Comparison of ENCODE assay signal across 8 cellular contexts in the genomic region with DNA sequence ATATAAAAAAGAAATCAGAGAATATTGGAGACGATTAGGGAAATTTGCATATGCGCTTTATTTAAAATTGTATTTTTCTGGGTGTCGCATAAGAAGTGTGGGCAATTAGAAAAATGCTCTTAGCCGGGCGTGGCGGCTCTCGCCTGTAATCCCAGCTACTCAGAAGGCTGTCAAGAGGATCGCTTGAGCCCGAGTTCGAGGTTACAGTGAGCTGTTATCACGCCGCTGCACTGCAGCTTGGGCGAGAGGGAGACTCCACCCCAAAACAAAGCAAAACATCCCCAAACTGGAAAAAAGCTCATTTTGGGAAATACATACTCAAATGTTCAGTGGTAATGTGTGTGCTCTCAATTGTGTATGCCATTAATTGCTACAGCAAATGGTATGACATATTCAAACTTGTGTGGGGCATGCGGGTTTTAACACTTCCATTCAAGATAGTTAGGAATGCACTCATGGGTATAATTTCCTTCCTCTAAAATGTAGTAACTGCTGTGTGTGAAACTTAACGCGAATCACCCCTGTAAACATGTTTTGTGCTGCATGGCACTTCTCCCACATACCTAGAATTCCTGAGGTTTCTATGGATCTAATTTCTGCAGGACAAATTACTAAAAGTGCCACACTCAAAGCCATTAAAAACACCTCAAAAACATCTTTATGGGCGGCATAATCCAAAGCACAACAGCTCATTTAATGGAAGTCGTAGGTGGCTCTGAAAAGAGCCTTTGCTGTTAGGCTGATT. TPM values are rescaled to one million over a fixed set of nuclear protein-coding genes. Genes with fewer than 3 reads are reported as not detected.
DNase-seq lines count a peak whose midpoint lies in the region; ATAC-seq and TF ChIP-seq lines count a peak whose summit lies in the region.

No MANE protein-coding gene starts in this region.

- H3K27me3 ChIP-seq in fibroblast of lung (ENCODE audit: control insufficient read depth, insufficient read depth, low read length) = no peaks in the 10 kb centered on the region
- no peaks in the 10 kb centered on the region for H3K27me3 ChIP-seq in neural progenitor cell

- H3K9me3 Mint-ChIP-seq in activated CD4-positive, alpha-beta T cell treated with anti-CD3 and anti-CD28 coated beads, Interleukin-2, amount 10 ng/mL, durations not matched to agents 7 days and 5 days = no peaks in the 10 kb centered on the region
- no peaks in the 10 kb centered on the region for H3K9me3 Mint-ChIP-seq in neural progenitor cell

- peak overlapping the region; percentile 100 for H3K27ac Mint-ChIP-seq in activated CD4-positive, alpha-beta T cell treated with anti-CD3 and anti-CD28 coated beads, Interleukin-2, amount 10 ng/mL, durations not matched to agents 7 days and 5 days
- peak overlapping the region; percentile 51 for H3K27ac Mint-ChIP-seq in neural progenitor cell

- H3K4me1 ChIP-seq in fibroblast of lung (ENCODE audit: control insufficient read depth, extremely low read depth, insufficient read depth, low read length) (peaks cover 2% of the 10 kb centered on the region), neural progenitor cell (peaks cover 44% of the 10 kb centered on the region)

- H4K20me1 ChIP-seq in fibroblast of lung (ENCODE audit: control insufficient read depth, extremely low read depth, insufficient read depth, low read length) (no peaks in the 10 kb centered on the region), neural progenitor cell (ENCODE audit: low read depth) (no peaks in the 10 kb centered on the region)

- H3K36me3 ChIP-seq in fibroblast of lung (ENCODE audit: control insufficient read depth, insufficient read depth, low read length) = no peaks in the 10 kb centered on the region
- no peaks in the 10 kb centered on the region for H3K36me3 ChIP-seq in neural progenitor cell

- TF ChIP-seq CTCF in fibroblast of lung (conservative IDR thresholded peaks at IDR 0.05 in 1 of 2, IDR thresholded peaks at IDR 0.05 in 1 of 2; ENCODE audit: low read depth in 1 of 2, low read length in 2 of 2) = no peak
- TF ChIP-seq CTCF in neural progenitor cell (IDR thresholded peaks at IDR 0.05) = no peak

- peak overlapping the region; percentile 68 for H3K9ac ChIP-seq in fibroblast of lung (ENCODE audit: insufficient read depth, low read length)
- H3K9ac ChIP-seq in neural progenitor cell = peak overlapping the region; percentile 38

- POLR2A ChIA-PET in activated CD4-positive, alpha-beta T cell treated with anti-CD3 and anti-CD28 coated beads, Interleukin-2, amount 10 ng/mL, durations not matched to agents 7 days and 5 days (lab: Charles Lee) = interaction anchor here (0.6 to 11.7 kb wide), 27 partner anchors 8 to 1861 kb away, joined by 3 to 504 read pairs (median 11); a partner anchor contains a TSS

- peak; percentile 78 for DNase-seq in EL
- DNase-seq in activated CD4-positive, alpha-beta T cell treated with anti-CD3 and anti-CD28 coated beads, Interleukin-2, amount 10 ng/mL, durations not matched to agents 7 days and 5 days = peak; percentile 59
- peak; percentile 45 to 78 for DNase-seq in fibroblast of lung (ENCODE audit: low read depth in 2 of 2)
- DNase-seq in neural progenitor cell (ENCODE audit: low spot score) = peak; percentile 57
- DNase-seq in activated effector memory CD4-positive, alpha-beta T cell treated with anti-CD3 and anti-CD28 coated beads, Interleukin-2, amount 50 U/mL, for 16 hours = no peak

- H3K9me3 ChIP-seq in fibroblast of lung (ENCODE audit: control insufficient read depth, insufficient read depth, low read depth, low read length) = no peaks in the 10 kb centered on the region
- no peaks in the 10 kb centered on the region for H3K9me3 ChIP-seq in neural progenitor cell (ENCODE audit: low read depth)

- H3K27ac ChIP-seq in fibroblast of lung (ENCODE audit: insufficient read depth, low read length) (peak overlapping the region; percentile 90), neural progenitor cell (peak overlapping the region; percentile 77)

- H3K27me3 Mint-ChIP-seq in activated CD4-positive, alpha-beta T cell treated with anti-CD3 and anti-CD28 coated beads, Interleukin-2, amount 10 ng/mL, durations not matched to agents 7 days and 5 days = no peaks in the 10 kb centered on the region
- H3K27me3 Mint-ChIP-seq in neural progenitor cell (ENCODE audit: insufficient read depth, low read depth) = peaks cover 8% of the 10 kb centered on the region

- peak overlapping the region; percentile 63 to 84 (median 66) for H3K4me3 ChIP-seq in fibroblast of lung (replicated peaks in 1 of 4; ENCODE audit: control extremely low read depth in 1 of 4, insufficient read depth in 1 of 4, low read depth in 3 of 4, low read length in 4 of 4)
- H3K4me3 ChIP-seq in neural progenitor cell = peak overlapping the region; percentile 68

- H3K4me1 Mint-ChIP-seq in activated CD4-positive, alpha-beta T cell treated with anti-CD3 and anti-CD28 coated beads, Interleukin-2, amount 10 ng/mL, durations not matched to agents 7 days and 5 days = peaks cover 72% of the 10 kb centered on the region
- peaks cover 57% of the 10 kb centered on the region for H3K4me1 Mint-ChIP-seq in neural progenitor cell

- H3K4me3 Mint-ChIP-seq in activated CD4-positive, alpha-beta T cell treated with anti-CD3 and anti-CD28 coated beads, Interleukin-2, amount 10 ng/mL, durations not matched to agents 7 days and 5 days = peak overlapping the region; percentile 96
- peak overlapping the region; percentile 95 for H3K4me3 Mint-ChIP-seq in neural progenitor cell

- peak overlapping the region; percentile 98 for H3K4me2 ChIP-seq in fibroblast of lung (ENCODE audit: extremely low read depth, insufficient read depth, low read length)
- peak overlapping the region; percentile 91 for H3K4me2 ChIP-seq in neural progenitor cell

- 0 out of 2 replicates have a peak, but pooled peaks have one; percentile 10 for TF ChIP-seq EP300 in Ishikawa (IDR thresholded peaks at IDR 0.05; ENCODE audit: borderline replicate concordance)

- peaks cover 74% of the 10 kb centered on the region for H3F3A ChIP-seq in neural progenitor cell (ENCODE audit: low read depth)

- ATAC-seq in GM19395 (IDR thresholded peaks at IDR 0.05; ENCODE audit: unreplicated experiment) (no peak), GM19351 (IDR thresholded peaks at IDR 0.05; ENCODE audit: unreplicated experiment) (no peak)

- peak overlapping the region; percentile 12 for H2AFZ ChIP-seq in fibroblast of lung (ENCODE audit: low read length)
- no peak overlapping the region for H2AFZ ChIP-seq in neural progenitor cell (replicated peaks)

- H3K79me2 ChIP-seq in fibroblast of lung (ENCODE audit: control insufficient read depth, insufficient read depth, low read length) (no peaks in the 10 kb centered on the region), neural progenitor cell (ENCODE audit: low read depth) (peaks cover 5% of the 10 kb centered on the region)

- no peak for TF ChIP-seq RAD21 in Ishikawa (IDR thresholded peaks at IDR 0.05; ENCODE audit: low read depth)

- CTCF ChIA-PET in activated CD4-positive, alpha-beta T cell treated with anti-CD3 and anti-CD28 coated beads, Interleukin-2, amount 10 ng/mL, durations not matched to agents 7 days and 5 days (lab: Charles Lee) = interaction anchor here (0.6 to 11.3 kb wide), 11 partner anchors 9 to 1778 kb away, joined by 3 to 121 read pairs (median 5); a partner anchor contains a TSS

- H3K36me3 Mint-ChIP-seq in activated CD4-positive, alpha-beta T cell treated with anti-CD3 and anti-CD28 coated beads, Interleukin-2, amount 10 ng/mL, durations not matched to agents 7 days and 5 days (ENCODE audit: low read depth) = no peaks in the 10 kb centered on the region
- H3K36me3 Mint-ChIP-seq in neural progenitor cell = no peaks in the 10 kb centered on the region

TF ChIP-seq in Ishikawa, 13 proteins besides CTCF, POLR2A, EP300 and RAD21 (continues in another document):
- peak; percentile 95 for TF ChIP-seq TEAD4 (IDR thresholded peaks at IDR 0.05)
- TF ChIP-seq MAX (IDR thresholded peaks at IDR 0.05) = peak; percentile 9; the same call in 1 of the 2 replicates
- no peak for TF ChIP-seq USF1 (IDR thresholded peaks at IDR 0.05)
- no peak for TF ChIP-seq ZBTB7A (IDR thresholded peaks at IDR 0.05; ENCODE audit: low read depth)
- TF ChIP-seq YY1 (IDR thresholded peaks at IDR 0.05; ENCODE audit: low read depth) = no peak
- TF ChIP-seq EGR1 (IDR thresholded peaks at IDR 0.05) = no peak
- TF ChIP-seq CREB1 (IDR thresholded peaks at IDR 0.05; ENCODE audit: low read depth) = no peak
- no peak for TF ChIP-seq TCF12 (IDR thresholded peaks at IDR 0.05; ENCODE audit: low read depth)
- TF ChIP-seq FOXM1 (IDR thresholded peaks at IDR 0.05; ENCODE audit: borderline replicate concordance, low read depth) = no peak
- TF ChIP-seq CEBPB (IDR thresholded peaks at IDR 0.05) = no peak
- peak; percentile 15; the same call in 1 of the 2 replicates for TF ChIP-seq TAF1 (IDR thresholded peaks at IDR 0.05; ENCODE audit: low read depth)

RNA-seq across cellular contexts. Expression of gene HFE, which starts 54.7 kb away (rescaled TPM):
- 1 to 10 TPM; 3.0 to 3.5 TPM for total RNA-seq in activated CD4-positive, alpha-beta T cell treated with anti-CD3 and anti-CD28 coated beads, Interleukin-2, amount 10 ng/mL, durations not matched to agents 7 days and 5 days
- 6.4 and 18.3 TPM in 2 replicates for total RNA-seq in fibroblast of lung
- 22.1 and 22.3 TPM in 2 replicates for polyA plus RNA-seq in fibroblast of lung
- 13.8 and 15.3 TPM in 2 replicates for polyA plus RNA-seq in fibroblast of lung (2012)
- polyA minus RNA-seq in fibroblast of lung (ENCODE audit: low replicate concordance) = 8.7 and 32.6 TPM in 2 replicates
- 0.43 and 1.5 TPM in 2 replicates for total RNA-seq in neural progenitor cell (ENCODE audit: low replicate concordance)
